In genomic region chr2:189426886-189427285, GRCh38 we compare ENCODE assay signal across 17 cellular contexts. TPM values are rescaled to one million over a fixed set of nuclear protein-coding genes. Genes with fewer than 3 reads are reported as not detected.
DNase-seq lines count a peak whose midpoint lies in the region; ATAC-seq, FAIRE-seq and TF ChIP-seq lines count a peak whose summit lies in the region.
"Had no signal": no experiment of that assay in that cellular context is flagged by ENCODE, and none has a peak within 500 bp of the region (broad histone marks: within the 10 kb centered on the region; RNA-seq: fewer than 3 reads in every experiment).

No MANE protein-coding gene starts in this region.

- peaks cover 1% of the 10 kb centered on the region for H3K27me3 Mint-ChIP-seq in GM23338 (ENCODE audit: insufficient read depth, low read depth, poor library complexity)
- H3K27me3 Mint-ChIP-seq in endothelial cell (ENCODE audit: unreplicated experiment): peaks cover 4% of the 10 kb centered on the region

- no peak overlapping the region for H3K14ac ChIP-seq in mesenchymal stem cell (ENCODE audit: low read length in 2 of 2)

- H3K4me3 ChIP-seq in GM23338 (no peak overlapping the region), HUES64 (ENCODE audit: low read length) (no peak overlapping the region), kidney (ENCODE audit: low read length in 2 of 2) (no peak overlapping the region), mesenchymal stem cell (ENCODE audit: insufficient read depth in 1 of 2, low read depth in 1 of 2, low read length in 2 of 2) (no peak overlapping the region)
- H3K4me3 ChIP-seq: K562 had no signal

- peaks cover 12% of the 10 kb centered on the region for H3K9me3 ChIP-seq in HUES64 (ENCODE audit: insufficient read depth, low read depth, low read length)
- H3K9me3 ChIP-seq in kidney (ENCODE audit: control insufficient read depth in 1 of 2, low read length in 2 of 2): no peaks in the 10 kb centered on the region
- H3K9me3 ChIP-seq in mesenchymal stem cell (ENCODE audit: control insufficient read depth, low read length): no peaks in the 10 kb centered on the region
- H3K9me3 ChIP-seq: BE2C had no signal

- no peak overlapping the region for H3K27ac Mint-ChIP-seq in GM23338
- no peak overlapping the region for H3K27ac Mint-ChIP-seq in endothelial cell (ENCODE audit: unreplicated experiment)

- no peak overlapping the region for H3K4me3 Mint-ChIP-seq in GM23338
- peak overlapping the region; percentile 76 for H3K4me3 Mint-ChIP-seq in endothelial cell (ENCODE audit: unreplicated experiment)
- H3K4me3 Mint-ChIP-seq: CD4-positive, alpha-beta memory T cell had no signal

- H2AFZ ChIP-seq in GM23338 (no peak overlapping the region), mesenchymal stem cell (ENCODE audit: low read depth, low read length) (no peak overlapping the region)

- H4K20me1 ChIP-seq in GM23338 (replicated peaks; ENCODE audit: insufficient read depth): no peaks in the 10 kb centered on the region

- peak; percentile 77 for ATAC-seq in GM23338
- ATAC-seq: K562 had no signal

- 90% methylated on average over 2 of the region's 2 CpGs for WGBS in HUES64
- WGBS in mesenchymal stem cell: 98% methylated on average over 2 of the region's 2 CpGs

- H3K27me3 ChIP-seq in GM23338 (ENCODE audit: insufficient read depth) (no peaks in the 10 kb centered on the region), HUES64 (ENCODE audit: insufficient read depth, low read length) (no peaks in the 10 kb centered on the region), mesenchymal stem cell (ENCODE audit: control insufficient read depth in 1 of 2, insufficient read depth in 1 of 2, low read length in 2 of 2) (no peaks in the 10 kb centered on the region)
- H3K27me3 ChIP-seq: BE2C had no signal

- H3K79me1 ChIP-seq in mesenchymal stem cell (replicated peaks; ENCODE audit: low read length, poor library complexity, severe bottlenecking): no peaks in the 10 kb centered on the region

- FAIRE-seq in kidney (lab: Jason Lieb, UNC): no peak
- FAIRE-seq: A204.1, D721Med, GM19239, H54, K562 had no signal

- no peak overlapping the region for H3K18ac ChIP-seq in mesenchymal stem cell (ENCODE audit: low read depth in 1 of 2, low read length in 2 of 2)

- H3K4me1 ChIP-seq in GM23338 (ENCODE audit: insufficient read depth) (peaks cover 9% of the 10 kb centered on the region), HUES64 (ENCODE audit: insufficient read depth, low read length) (peaks cover 10% of the 10 kb centered on the region), kidney (ENCODE audit: control insufficient read depth in 1 of 2, insufficient read depth in 1 of 2, low read depth in 1 of 2, low read length in 2 of 2) (peaks cover 0 to 14% of the 10 kb centered on the region in 2 donors), mesenchymal stem cell (ENCODE audit: control insufficient read depth, insufficient read depth, low read depth, low read length) (no peaks in the 10 kb centered on the region)
- H3K4me1 ChIP-seq: BE2C had no signal

- H3K36me3 ChIP-seq in GM23338 (ENCODE audit: insufficient read depth) (0 out of 2 replicates have a peak, but pooled peaks cover 7% of the 10 kb centered on the region), HUES64 (ENCODE audit: insufficient read depth, low read length) (no peaks in the 10 kb centered on the region), kidney (ENCODE audit: control insufficient read depth in 1 of 2, insufficient read depth in 2 of 2, low read length in 2 of 2) (no peaks in the 10 kb centered on the region), mesenchymal stem cell (ENCODE audit: control insufficient read depth in 1 of 2, insufficient read depth in 2 of 2, low read depth in 1 of 2, low read length in 2 of 2) (no peaks in the 10 kb centered on the region)
- H3K36me3 ChIP-seq: BE2C had no signal

- H3K4ac ChIP-seq in mesenchymal stem cell (ENCODE audit: low read depth in 1 of 2, low read length in 2 of 2): no peak overlapping the region

- H3K36me3 Mint-ChIP-seq in GM23338 (ENCODE audit: low read depth): peaks cover 20% of the 10 kb centered on the region
- peaks cover 14% of the 10 kb centered on the region for H3K36me3 Mint-ChIP-seq in endothelial cell (ENCODE audit: low read depth, unreplicated experiment)
- H3K36me3 Mint-ChIP-seq: CD4-positive, alpha-beta memory T cell had no signal

- no peak overlapping the region for H4K91ac ChIP-seq in mesenchymal stem cell (ENCODE audit: low read length)

- peaks cover 11% of the 10 kb centered on the region; the same call in 2 of the 3 replicates for H3K4me1 Mint-ChIP-seq in GM23338
- H3K4me1 Mint-ChIP-seq in endothelial cell (ENCODE audit: unreplicated experiment): peaks cover 9% of the 10 kb centered on the region
- H3K4me1 Mint-ChIP-seq: CD4-positive, alpha-beta memory T cell had no signal

- H3K4me2 ChIP-seq in GM23338 (peak overlapping the region; percentile 25), mesenchymal stem cell (ENCODE audit: low read length, poor library complexity, severe bottlenecking) (no peak overlapping the region)

- H3K9me3 Mint-ChIP-seq in GM23338 (peaks cover 17% of the 10 kb centered on the region), endothelial cell (ENCODE audit: unreplicated experiment) (peaks cover 5% of the 10 kb centered on the region)

- no peak overlapping the region for H2BK15ac ChIP-seq in mesenchymal stem cell (ENCODE audit: low read depth, poor library complexity, severe bottlenecking)

- TF ChIP-seq CTCF in GM23338 (conservative IDR thresholded peaks at IDR 0.05; ENCODE audit: low read depth in 2 of 2) (no peak), endothelial cell (IDR thresholded peaks at IDR 0.05; ENCODE audit: unreplicated experiment) (no peak), kidney (IDR thresholded peaks at IDR 0.05; ENCODE audit: borderline replicate concordance, extremely low read depth, insufficient read depth) (no peak)

- H4K8ac ChIP-seq in mesenchymal stem cell (ENCODE audit: low read length): no peak overlapping the region

- H3F3A ChIP-seq in GM23338 (replicated peaks; ENCODE audit: low read depth): no peaks in the 10 kb centered on the region

- H2BK12ac ChIP-seq in mesenchymal stem cell (ENCODE audit: low read length in 2 of 2): no peak overlapping the region

- H2AK5ac ChIP-seq in mesenchymal stem cell (ENCODE audit: low read length, severe bottlenecking): no peak overlapping the region

- H2BK5ac ChIP-seq in mesenchymal stem cell (ENCODE audit: low read depth, low read length, poor library complexity, severe bottlenecking): no peak overlapping the region

- peaks cover 12% of the 10 kb centered on the region; the same call in 1 of the 2 replicates for H3K9me2 ChIP-seq in GM23338 (ENCODE audit: insufficient read depth)

- no peak overlapping the region for H2BK120ac ChIP-seq in mesenchymal stem cell (ENCODE audit: low read depth, low read length)

- H3K27ac ChIP-seq in GM23338 (ENCODE audit: low read depth): 0 out of 2 replicates have a peak overlapping the region, but pooled peaks have one; percentile 63
- H3K27ac ChIP-seq in HUES64 (ENCODE audit: low read depth, low read length): peak overlapping the region; percentile 49; the same call in 1 of the 2 replicates
- peak overlapping the region; percentile 23 to 55 for H3K27ac ChIP-seq in kidney (ENCODE audit: low read depth in 2 of 2, low read length in 2 of 2)
- H3K27ac ChIP-seq in mesenchymal stem cell (ENCODE audit: low read length, poor library complexity, severe bottlenecking): no peak overlapping the region
- H3K27ac ChIP-seq: C4-2B had no signal

- peak; percentile 70 for DNase-seq in GM23338 (ENCODE audit: low spot score)
- DNase-seq in endothelial cell (ENCODE audit: low spot score): no peak
- no peak for DNase-seq in kidney
- DNase-seq in NAMALWA (ENCODE audit: low spot score): no peak
- no peak for DNase-seq in stimulated activated CD8-positive, alpha-beta memory T cell treated with anti-CD3 and anti-CD28 coated beads, Interleukin-4, amount 100 ng/mL, for 48 hours
- no peak for DNase-seq in mesenchymal stem cell
- DNase-seq: BE2C; CD4-positive, alpha-beta memory T cell; DND-41; GF-D8 had no signal

- intact Hi-C loops in kidney (cut with DNase I): no loop called here

- H3K79me2 ChIP-seq in GM23338 (replicated peaks; ENCODE audit: insufficient read depth): no peaks in the 10 kb centered on the region

- H3K9ac ChIP-seq in HUES64 (ENCODE audit: low read depth, low read length): no peak overlapping the region
- H3K9ac ChIP-seq in kidney (ENCODE audit: low read length in 2 of 2): no peak overlapping the region
- no peak overlapping the region for H3K9ac ChIP-seq in mesenchymal stem cell (ENCODE audit: low read length)

- H3K23ac ChIP-seq in mesenchymal stem cell (ENCODE audit: low read length in 2 of 2): no peak overlapping the region

TF ChIP-seq in GM23338, 12 proteins besides CTCF, POLR2A, EP300 and RAD21 (continues in another document):
- no peak for TF ChIP-seq NANOG (IDR thresholded peaks at IDR 0.05; ENCODE audit: borderline replicate concordance)
- TF ChIP-seq CREB1 (CRISPR knock-in tag; IDR thresholded peaks at IDR 0.05; ENCODE audit: low read depth): no peak
- TF ChIP-seq EZH2 (IDR thresholded peaks at IDR 0.05; ENCODE audit: low read depth, unreplicated experiment): no peak
- no peak for TF ChIP-seq STAT1 (IDR thresholded peaks at IDR 0.05; ENCODE audit: unreplicated experiment)
- TF ChIP-seq POLR2AphosphoS5 (IDR thresholded peaks at IDR 0.05; ENCODE audit: low read depth): no peak
- no peak for TF ChIP-seq ZNF331 (CRISPR knock-in tag; IDR thresholded peaks at IDR 0.05; ENCODE audit: low read depth)

RNA-seq across cellular contexts. Expression of gene WDR75, which starts 14.4 kb away (rescaled TPM):
- total RNA-seq in GM23338 (2014; rRNA removed; shearing (Covaris generic)): 77.4 and 80.9 TPM in 2 replicates
- 47.9 and 57.2 TPM in 2 replicates for polyA plus RNA-seq in GM23338 (2016; fragmentation: Nextera tagmentation; extraction: Ambion mirVana)
- polyA plus RNA-seq in HUES64 (2013, experiment 1 of 2): 60.3 TPM
- 60.7 TPM for polyA plus RNA-seq in HUES64 (2013, experiment 2 of 2)
- 33.0 TPM for total RNA-seq in endothelial cell (ENCODE audit: unreplicated experiment)
- total RNA-seq in kidney: 28.3 TPM
- polyA plus RNA-seq in kidney (ENCODE audit: insufficient read depth, low read depth, low replicate concordance): 15.6 TPM
- polyA plus RNA-seq in mesenchymal stem cell (2013, experiment 1 of 2): 27.2 TPM
- 27.3 TPM for polyA plus RNA-seq in mesenchymal stem cell (2013, experiment 2 of 2)
